18 cellular contexts compared by ENCODE assay signal in the genomic region with DNA sequence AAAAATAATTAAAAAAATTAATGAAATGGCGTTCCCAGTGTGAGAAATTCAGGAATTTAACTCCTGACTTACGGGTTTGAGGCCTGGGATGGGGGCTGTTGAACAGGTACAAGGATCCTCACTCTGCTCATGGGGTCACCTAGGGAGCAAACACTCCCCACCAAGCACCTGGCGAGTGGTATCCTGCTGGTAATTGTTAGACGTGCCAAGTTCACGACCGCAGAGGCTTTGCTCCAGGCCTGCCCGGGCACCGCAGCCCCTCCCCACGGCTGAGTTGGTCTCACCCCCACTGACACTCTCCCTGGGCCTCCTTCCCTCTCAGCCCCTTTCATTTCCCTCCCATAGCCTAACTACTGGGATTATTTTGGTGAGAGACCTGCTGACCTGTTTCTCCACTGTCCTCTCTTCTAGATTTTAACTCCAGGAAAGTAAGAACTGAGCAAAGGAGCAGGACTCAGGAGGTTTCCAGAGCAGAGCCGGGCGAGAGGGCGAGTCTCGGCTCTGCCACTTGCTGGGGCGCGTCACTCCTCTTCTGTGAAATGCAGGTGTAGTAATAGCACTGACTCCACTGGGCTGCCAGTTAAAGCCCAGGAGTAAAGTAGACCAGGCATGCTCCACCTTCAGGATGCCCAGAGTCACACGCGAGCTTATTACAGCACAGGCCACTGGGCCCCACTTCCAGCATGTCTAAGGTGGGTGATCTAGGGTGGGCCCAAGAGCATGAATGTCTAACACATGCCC. TPM values are rescaled to one million over a fixed set of nuclear protein-coding genes. Genes with fewer than 3 reads are reported as not detected.
DNase-seq lines count a peak whose midpoint lies in the region; ATAC-seq, FAIRE-seq and TF ChIP-seq lines count a peak whose summit lies in the region.
"Had no signal": no experiment of that assay in that cellular context is flagged by ENCODE, and none has a peak within 500 bp of the region (broad histone marks: within the 10 kb centered on the region; RNA-seq: fewer than 3 reads in every experiment).

No MANE protein-coding gene starts in this region.

- no peak for DNase-seq in HTR-8/SVneo (ENCODE audit: insufficient read length, low spot score)
- DNase-seq in SW 1271 (lab: John Stamatoyannopoulos, UW): no peak
- DNase-seq in hypothalamus (lab: John Stamatoyannopoulos, UW): no peak
- DNase-seq: activated CD4-positive, alpha-beta T cell treated with anti-CD3 and anti-CD28 coated beads, Interleukin-2, amount 10 ng/mL, durations not matched to agents 24 days and 14 days; activated T-cell treated with anti-CD3 and anti-CD28 coated beads, Interleukin-2, amount 50 U/mL, for 1 hour; effector memory CD4-positive, alpha-beta T cell; gastrocnemius medialis; NCI-H1694; NCI-H524; stimulated activated naive CD4-positive, alpha-beta T cell; T1000 had no signal

- H3F3A ChIP-seq in OCI-LY1 (ENCODE audit: insufficient read depth, low read length): no peaks in the 10 kb centered on the region

- H3K36me3 ChIP-seq in OCI-LY1 (ENCODE audit: insufficient read depth, low read length): peaks cover 94% of the 10 kb centered on the region
- no peaks in the 10 kb centered on the region for H3K36me3 ChIP-seq in esophagus (ENCODE audit: control insufficient read depth in 2 of 2, insufficient read depth in 2 of 2, low read length in 1 of 2)
- H3K36me3 ChIP-seq: BLaER1, gastrocnemius medialis had no signal

- peak overlapping the region; percentile 24; the same call in 1 of the 2 replicates for H3K4me2 ChIP-seq in OCI-LY1 (ENCODE audit: low read length)

- TF ChIP-seq CTCF in OCI-LY1 (IDR thresholded peaks at IDR 0.05; ENCODE audit: low read length): no peak

- H4K20me1 ChIP-seq in OCI-LY1 (ENCODE audit: insufficient read depth, low read length): no peaks in the 10 kb centered on the region
- H4K20me1 ChIP-seq: BLaER1 had no signal

- 53 to 58% methylated on average over 17 of the region's 17 CpGs for whole genome bisulfite sequencing in esophagus, 2 donors

- FAIRE-seq in HTR-8/SVneo (lab: Jason Lieb, UNC): peak; percentile 97

- H3K9me3 ChIP-seq in OCI-LY1 (ENCODE audit: low read length): peaks cover 5% of the 10 kb centered on the region; the same call in 1 of the 2 replicates
- no peaks in the 10 kb centered on the region for H3K9me3 ChIP-seq in esophagus (ENCODE audit: control insufficient read depth in 2 of 2, insufficient read depth in 1 of 2, low read depth in 1 of 2, low read length in 1 of 2)
- H3K9me3 ChIP-seq: gastrocnemius medialis had no signal

- H3K27ac ChIP-seq in OCI-LY1 (ENCODE audit: low read depth, low read length, poor library complexity, severe bottlenecking): peak overlapping the region; percentile 63
- H3K27ac ChIP-seq in esophagus (ENCODE audit: low read depth in 2 of 2, low read length in 1 of 2): peak overlapping the region; percentile 68 to 83
- H3K27ac ChIP-seq in skin epidermis: peak overlapping the region in 20 of 21 experiments; percentile 6 to 83 (median 54)
- H3K27ac ChIP-seq: BLaER1, gastrocnemius medialis had no signal

- H3K27me3 ChIP-seq in OCI-LY1 (ENCODE audit: insufficient read depth, low read length) (no peaks in the 10 kb centered on the region), esophagus (ENCODE audit: control insufficient read depth in 1 of 2, insufficient read depth in 2 of 2, low read length in 2 of 2) (no peaks in the 10 kb centered on the region)
- H3K27me3 ChIP-seq: BLaER1 had no signal

- H3K4me3 ChIP-seq in OCI-LY1 (ENCODE audit: low read depth, low read length, poor library complexity, severe bottlenecking): no peak overlapping the region
- no peak overlapping the region for H3K4me3 ChIP-seq in esophagus (ENCODE audit: low read depth in 1 of 2, low read length in 2 of 2)
- H3K4me3 ChIP-seq in skin epidermis: peak overlapping the region in 1 of 7 experiments; percentile 8
- H3K4me3 ChIP-seq: BLaER1, gastrocnemius medialis had no signal

- peaks cover 66% of the 10 kb centered on the region for H3K4me1 ChIP-seq in OCI-LY1 (ENCODE audit: insufficient read depth, low read length, severe bottlenecking)
- peaks cover 0 to 8% of the 10 kb centered on the region in 2 donors for H3K4me1 ChIP-seq in esophagus (ENCODE audit: control insufficient read depth in 2 of 2, insufficient read depth in 2 of 2, low read length in 1 of 2)
- H3K4me1 ChIP-seq: gastrocnemius medialis had no signal

- peak overlapping the region; percentile 5; the same call in 1 of the 2 replicates for H3K9ac ChIP-seq in OCI-LY1 (ENCODE audit: low read length)
- H3K9ac ChIP-seq: BLaER1 had no signal

- ATAC-seq in HG03139 (IDR thresholded peaks at IDR 0.05; ENCODE audit: unreplicated experiment) (no peak), GM21528 (IDR thresholded peaks at IDR 0.05; ENCODE audit: low FRiP score, unreplicated experiment) (no peak)
- ATAC-seq: activated naive CD4-positive, alpha-beta T cell treated with anti-CD3 and anti-CD28 coated beads, Interleukin-2, amount 50 U/mL, for 72 hours; gastrocnemius medialis had no signal

- H3K9me2 ChIP-seq in OCI-LY1 (ENCODE audit: low read depth, low read length): no peaks in the 10 kb centered on the region

- H2AFZ ChIP-seq in OCI-LY1 (ENCODE audit: low read length): no peak overlapping the region

- peaks cover 100% of the 10 kb centered on the region for H3K79me2 ChIP-seq in OCI-LY1 (ENCODE audit: insufficient read depth, low read length)

RNA-seq across cellular contexts. Expression of gene BMP7, which starts 22.8 kb away (rescaled TPM):
- 10 to 100 TPM; 17.6 to 28.7 TPM for polyA plus RNA-seq in esophagus
